8 cellular contexts compared by ENCODE assay signal in genomic region chr20:32761417-32761830, GRCh38. TPM values are rescaled to one million over a fixed set of nuclear protein-coding genes. Genes with fewer than 3 reads are reported as not detected.
A peak's percentile ranks its signal among the peaks of the same experiment; 100 is the strongest.
DNase-seq lines count a peak whose midpoint lies in the region; ATAC-seq and TF ChIP-seq lines count a peak whose summit lies in the region.

No MANE protein-coding gene starts in this region.

- H3K14ac ChIP-seq in neuronal stem cell (ENCODE audit: low read length), result no peak overlapping the region

- no peak overlapping the region for H2BK5ac ChIP-seq in neuronal stem cell (ENCODE audit: low read length)

- H3K27ac ChIP-seq in ectodermal cell (ENCODE audit: insufficient read depth, low read depth, low read length, poor library complexity, severe bottlenecking) (peak overlapping the region; percentile 80), neuronal stem cell (replicated peaks; ENCODE audit: low read length) (peak overlapping the region; percentile 71)

- no peak for TF ChIP-seq CTCF in CD14-positive monocyte (IDR thresholded peaks at IDR 0.05)

- DNase-seq in CD14-positive monocyte (ENCODE audit: low spot score), result no peak
- no peak for DNase-seq in MG63
- no peak for DNase-seq in neuronal stem cell (ENCODE audit: low spot score)
- no peak for DNase-seq in cerebellar nuclear complex (lab: John Stamatoyannopoulos, UW)
- no peak for DNase-seq in NCI-H510A (lab: John Stamatoyannopoulos, UW)
- no peak for DNase-seq in glomerular visceral epithelial cell (ENCODE audit: extremely low spot score)

- H3K4me3 ChIP-seq in MG63 (peak overlapping the region; percentile 78), ectodermal cell (ENCODE audit: insufficient read depth, low read depth, low read length) (peak overlapping the region; percentile 90), neuronal stem cell (ENCODE audit: low read length in 2 of 2) (peak overlapping the region; percentile 75 to 93)

- peak overlapping the region; percentile 84 to 88 for H3K4me3 Mint-ChIP-seq in CD14-positive monocyte

- H3K36me3 ChIP-seq in MG63 (no peaks in the 10 kb centered on the region), ectodermal cell (ENCODE audit: control insufficient read depth, insufficient read depth, low read length) (no peaks in the 10 kb centered on the region), neuronal stem cell (replicated peaks in 1 of 2; ENCODE audit: control insufficient read depth in 2 of 2, insufficient read depth in 2 of 2, low read length in 2 of 2) (no peaks in the 10 kb centered on the region)

- no peaks in the 10 kb centered on the region for H3K9me3 Mint-ChIP-seq in CD14-positive monocyte

- ATAC-seq in HG03108 (IDR thresholded peaks at IDR 0.05; ENCODE audit: unreplicated experiment), result no peak

- H4K8ac ChIP-seq in neuronal stem cell (ENCODE audit: low read depth, low read length), result no peak overlapping the region

- peaks cover 0 to 1% of the 10 kb centered on the region in 2 donors for H3K36me3 Mint-ChIP-seq in CD14-positive monocyte

- peak overlapping the region in 1 of 7 donors; percentile 84 for H3K27ac Mint-ChIP-seq in CD14-positive monocyte

- H3K18ac ChIP-seq in neuronal stem cell (ENCODE audit: low read length), result peak overlapping the region; percentile 93

- peak overlapping the region; percentile 76 for H3K23ac ChIP-seq in neuronal stem cell (ENCODE audit: low read depth, low read length, poor library complexity)

- H2BK15ac ChIP-seq in neuronal stem cell (ENCODE audit: low read length), result peak overlapping the region; percentile 83

- intact Hi-C loops in CD14-positive monocyte (cut with micrococcal nuclease), result no loop called here

- peak overlapping the region; percentile 64 for H2BK120ac ChIP-seq in neuronal stem cell (ENCODE audit: low read depth, low read length)

- H2BK12ac ChIP-seq in neuronal stem cell (ENCODE audit: low read length), result peak overlapping the region; percentile 82

- WGBS in ectodermal cell, 2 experiments, result 43 to 53% methylated on average over 6 of the region's 6 CpGs
- no CpG with 5 or more reads among the region's 6 CpGs for whole genome bisulfite sequencing in neuronal stem cell (ENCODE audit: extremely low coverage in 2 of 2, insufficient read length in 2 of 2, insufficient replicate concordance in 1 of 2), 2 donors

- peaks cover 5% of the 10 kb centered on the region for H3K79me1 ChIP-seq in neuronal stem cell (ENCODE audit: low read depth, low read length)

- peak overlapping the region; percentile 17 for H4K91ac ChIP-seq in neuronal stem cell (ENCODE audit: low read depth, low read length, poor library complexity)

- peak overlapping the region; percentile 50 for H2AK5ac ChIP-seq in neuronal stem cell (ENCODE audit: low read depth, low read length)

- no peaks in the 10 kb centered on the region for H3K9me3 ChIP-seq in MG63
- H3K9me3 ChIP-seq in ectodermal cell (ENCODE audit: control insufficient read depth, low read length), result no peaks in the 10 kb centered on the region
- no peaks in the 10 kb centered on the region for H3K9me3 ChIP-seq in neuronal stem cell (replicated peaks in 1 of 2; ENCODE audit: control insufficient read depth in 2 of 2, insufficient read depth in 1 of 2, low read depth in 1 of 2, low read length in 2 of 2)

- H3K27me3 ChIP-seq in MG63 (no peaks in the 10 kb centered on the region), ectodermal cell (ENCODE audit: control insufficient read depth, insufficient read depth, low read length, poor library complexity, severe bottlenecking) (no peaks in the 10 kb centered on the region), neuronal stem cell (ENCODE audit: control insufficient read depth in 3 of 3, insufficient read depth in 3 of 3, low read depth in 1 of 3, low read length in 3 of 3) (peaks cover 0 to under 1% (median 0%) of the 10 kb centered on the region in 3 experiments)

- peaks cover 27% of the 10 kb centered on the region for H3K4me1 Mint-ChIP-seq in CD14-positive monocyte

- peak overlapping the region; percentile 97 for H2AFZ ChIP-seq in neuronal stem cell (ENCODE audit: low read length)

- H3K4me1 ChIP-seq in ectodermal cell (ENCODE audit: control insufficient read depth, insufficient read depth, low read length) (peaks cover 6% of the 10 kb centered on the region), neuronal stem cell (ENCODE audit: control insufficient read depth in 2 of 2, insufficient read depth in 1 of 2, low read depth in 1 of 2, low read length in 2 of 2) (peaks cover 16 to 24% of the 10 kb centered on the region in 2 donors)

- H3K27me3 Mint-ChIP-seq in CD14-positive monocyte (ENCODE audit: low read depth in 3 of 3), result peaks cover 19 to 25% (median 21%) of the 10 kb centered on the region in 3 donors

- peak overlapping the region; percentile 56 for H3K4me2 ChIP-seq in neuronal stem cell (ENCODE audit: insufficient read depth, low read length, poor library complexity, severe bottlenecking)

- peak overlapping the region; percentile 78 for H3K4ac ChIP-seq in neuronal stem cell (ENCODE audit: low read length)

- peak overlapping the region; percentile 79 for H3K9ac ChIP-seq in neuronal stem cell (ENCODE audit: low read depth, low read length, poor library complexity)

RNA-seq across cellular contexts. Expression of gene DNMT3B, which starts 0.8 kb away (rescaled TPM):
- under 1 TPM in 1 of 2 donors, not detected in 1; 0.39 TPM for polyA plus RNA-seq in CD14-positive monocyte
- total RNA-seq in MG63 (2014; rRNA removed; shearing (Covaris generic); ENCODE audit: low replicate concordance), result 5.6 and 6.6 TPM in 2 replicates
- polyA plus RNA-seq in ectodermal cell (2013, experiment 1 of 4), result 92.5 TPM
- 99.9 TPM for polyA plus RNA-seq in ectodermal cell (2013, experiment 2 of 4)
- 61.7 TPM for polyA plus RNA-seq in ectodermal cell (2013, experiment 3 of 4)
- polyA plus RNA-seq in ectodermal cell (2013, experiment 4 of 4), result 60.2 TPM
- polyA plus RNA-seq in neuronal stem cell (2013, experiment 1 of 2), result 47.1 TPM
- 47.3 TPM for polyA plus RNA-seq in neuronal stem cell (2013, experiment 2 of 2)

RNA-seq across cellular contexts. Expression of gene COMMD7, which starts 18.2 kb away (rescaled TPM):
- 100 to 1,000 TPM; 120 to 133 TPM for polyA plus RNA-seq in CD14-positive monocyte
- 70.5 and 112 TPM in 2 replicates for total RNA-seq in MG63 (2014; rRNA removed; shearing (Covaris generic); ENCODE audit: low replicate concordance)
- 47.2 TPM for polyA plus RNA-seq in ectodermal cell (2013, experiment 1 of 4)
- polyA plus RNA-seq in ectodermal cell (2013, experiment 2 of 4), result 46.9 TPM
- polyA plus RNA-seq in ectodermal cell (2013, experiment 3 of 4), result 42.8 TPM
- polyA plus RNA-seq in ectodermal cell (2013, experiment 4 of 4), result 42.1 TPM
- 37.3 TPM for polyA plus RNA-seq in neuronal stem cell (2013, experiment 1 of 2)
- polyA plus RNA-seq in neuronal stem cell (2013, experiment 2 of 2), result 36.0 TPM

RNA-seq across cellular contexts. Expression of gene MAPRE1, which starts 58.3 kb away (rescaled TPM):
- polyA plus RNA-seq in CD14-positive monocyte, result 100 to 1,000 TPM; 118 to 130 TPM
- 84.1 and 106 TPM in 2 replicates for total RNA-seq in MG63 (2014; rRNA removed; shearing (Covaris generic); ENCODE audit: low replicate concordance)
- polyA plus RNA-seq in ectodermal cell (2013, experiment 1 of 4), result 222 TPM
- polyA plus RNA-seq in ectodermal cell (2013, experiment 2 of 4), result 226 TPM
- polyA plus RNA-seq in ectodermal cell (2013, experiment 3 of 4), result 155 TPM
- polyA plus RNA-seq in ectodermal cell (2013, experiment 4 of 4), result 179 TPM
- polyA plus RNA-seq in neuronal stem cell (2013, experiment 1 of 2), result 141 TPM
- polyA plus RNA-seq in neuronal stem cell (2013, experiment 2 of 2), result 143 TPM
